ENCODE assay signal across 16 cellular contexts in the genomic region with DNA sequence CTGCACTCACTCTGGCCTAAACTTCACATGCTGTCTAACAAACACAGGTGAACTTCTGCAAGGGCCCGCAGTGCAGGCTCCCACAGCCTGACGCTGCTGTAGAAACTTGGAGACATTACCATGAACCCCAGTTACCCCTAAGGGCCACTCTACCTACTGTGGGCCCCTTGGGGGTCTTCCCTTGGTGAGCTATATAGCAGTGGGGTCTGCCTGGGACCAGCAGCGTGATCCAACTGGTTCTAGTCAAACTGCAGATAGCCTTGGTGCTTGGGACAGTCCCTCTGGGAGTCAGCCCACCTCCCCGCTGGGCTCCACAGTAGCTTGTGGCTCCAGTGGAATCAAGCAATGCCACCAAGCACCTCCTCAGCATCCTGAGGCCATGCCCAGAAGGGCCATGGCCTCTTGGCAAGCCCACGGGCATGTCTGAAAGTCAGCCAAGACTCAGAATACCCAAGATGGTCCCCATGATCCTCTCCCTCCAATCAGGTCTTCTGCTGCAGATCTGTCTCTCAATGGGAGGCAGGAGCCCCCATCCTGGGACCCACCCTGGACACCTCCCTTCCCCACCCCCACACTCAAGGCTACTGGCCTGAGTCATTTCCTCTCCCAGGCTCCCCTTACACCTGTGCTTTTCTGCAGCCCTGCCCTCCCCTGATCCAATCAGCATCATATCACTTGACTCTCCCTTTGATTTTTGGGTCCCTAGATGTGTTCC.
DNase-seq lines count a peak whose midpoint lies in the region; ATAC-seq and TF ChIP-seq lines count a peak whose summit lies in the region.
"Had no signal": no experiment of that assay in that cellular context is flagged by ENCODE, and none has a peak within 500 bp of the region (broad histone marks: within the 10 kb centered on the region; RNA-seq: fewer than 3 reads in every experiment).

No MANE protein-coding gene starts in this region.

- DNase-seq in cardiac septum (ENCODE audit: low spot score) (peak; percentile 53), right atrium auricular region (ENCODE audit: low spot score) (no peak), mesenteric fat pad (ENCODE audit: low spot score) (peak; percentile 59), suprapubic skin (ENCODE audit: low spot score in 2 of 2) (peak; percentile 31 to 56), HuH-7 (ENCODE audit: low spot score) (no peak), NCI-H146 treated with DMSO at 0.1 percent for 48 hours (lab: John Stamatoyannopoulos, UW; ENCODE audit: unreplicated experiment) (no peak)
- DNase-seq: 8988T; AML-193; Caco-2; CD8-positive, alpha-beta memory T cell; DND-41; GDM1; HCEC 1CT had no signal

- H3K4me1 Mint-ChIP-seq in stimulated activated memory B cell treated with anti-CD40 and anti-IgM and Interleukin-4, amounts not matched to agents 10 μg/mL and 1 μg/mL and 100 μg/mL, for 72 hours: no peaks in the 10 kb centered on the region
- H3K4me1 Mint-ChIP-seq: CD8-positive, alpha-beta memory T cell had no signal

- H3K4me3 ChIP-seq in right atrium auricular region: no peak overlapping the region
- no peak overlapping the region for H3K4me3 ChIP-seq in suprapubic skin
- H3K4me3 ChIP-seq: BLaER1 had no signal

- H3K9me3 ChIP-seq in right atrium auricular region: peaks cover 0 to 7% of the 10 kb centered on the region in 2 donors
- no peaks in the 10 kb centered on the region for H3K9me3 ChIP-seq in suprapubic skin

- ATAC-seq in HG03439 (IDR thresholded peaks at IDR 0.05; ENCODE audit: unreplicated experiment): no peak
- ATAC-seq in stimulated activated memory B cell treated with anti-CD40 and anti-IgM and Interleukin-4, amounts not matched to agents 10 μg/mL and 1 μg/mL and 100 μg/mL, for 72 hours: no peak

- H3K27me3 ChIP-seq in right atrium auricular region (no peaks in the 10 kb centered on the region), suprapubic skin (no peaks in the 10 kb centered on the region)
- H3K27me3 ChIP-seq: BLaER1 had no signal

- H3K27me3 Mint-ChIP-seq in stimulated activated memory B cell treated with anti-CD40 and anti-IgM and Interleukin-4, amounts not matched to agents 10 μg/mL and 1 μg/mL and 100 μg/mL, for 72 hours: no peaks in the 10 kb centered on the region
- H3K27me3 Mint-ChIP-seq: CD8-positive, alpha-beta memory T cell had no signal

- TF ChIP-seq CTCF in right atrium auricular region (IDR thresholded peaks at IDR 0.05) (no peak), suprapubic skin (IDR thresholded peaks at IDR 0.05) (no peak)

- no peak for TF ChIP-seq POLR2A in suprapubic skin (IDR thresholded peaks at IDR 0.05)

- H3K4me1 ChIP-seq in right atrium auricular region: no peaks in the 10 kb centered on the region
- H3K4me1 ChIP-seq in suprapubic skin: no peaks in the 10 kb centered on the region
- H3K4me1 ChIP-seq: BLaER1, Caco-2 had no signal

- peaks cover 18% of the 10 kb centered on the region for H3K9me3 Mint-ChIP-seq in stimulated activated memory B cell treated with anti-CD40 and anti-IgM and Interleukin-4, amounts not matched to agents 10 μg/mL and 1 μg/mL and 100 μg/mL, for 72 hours

- no peak overlapping the region for H3K27ac Mint-ChIP-seq in stimulated activated memory B cell treated with anti-CD40 and anti-IgM and Interleukin-4, amounts not matched to agents 10 μg/mL and 1 μg/mL and 100 μg/mL, for 72 hours
- H3K27ac Mint-ChIP-seq: CD8-positive, alpha-beta memory T cell had no signal

- no peak for TF ChIP-seq EP300 in suprapubic skin (IDR thresholded peaks at IDR 0.05)

- no peak overlapping the region for H3K4me3 Mint-ChIP-seq in stimulated activated memory B cell treated with anti-CD40 and anti-IgM and Interleukin-4, amounts not matched to agents 10 μg/mL and 1 μg/mL and 100 μg/mL, for 72 hours

- H3K36me3 Mint-ChIP-seq in stimulated activated memory B cell treated with anti-CD40 and anti-IgM and Interleukin-4, amounts not matched to agents 10 μg/mL and 1 μg/mL and 100 μg/mL, for 72 hours: no peaks in the 10 kb centered on the region
- H3K36me3 Mint-ChIP-seq: CD8-positive, alpha-beta memory T cell had no signal

- intact Hi-C loops in cardiac septum (cut with DNase I): no loop called here

- 88% methylated on average over 4 of the region's 5 CpGs for WGBS in suprapubic skin

- H3K27ac ChIP-seq in right atrium auricular region (no peak overlapping the region), suprapubic skin (no peak overlapping the region)
- H3K27ac ChIP-seq: BLaER1 had no signal

- H3K36me3 ChIP-seq in right atrium auricular region (no peaks in the 10 kb centered on the region), suprapubic skin (no peaks in the 10 kb centered on the region)
- H3K36me3 ChIP-seq: BLaER1 had no signal

Comparison
In these comparisons a context has a peak if more than half of its experiments do, and no peak if none do; other contexts are left out.
1. DNase-seq: peak in cardiac septum (single experiment), mesenteric fat pad (single experiment) and suprapubic skin (2 of 2); none in right atrium auricular region (single experiment), HuH-7 (single experiment) and NCI-H146 treated with DMSO at 0.1 percent for 48 hours (single experiment).